8 cellular contexts compared by ENCODE assay signal in the genomic region with DNA sequence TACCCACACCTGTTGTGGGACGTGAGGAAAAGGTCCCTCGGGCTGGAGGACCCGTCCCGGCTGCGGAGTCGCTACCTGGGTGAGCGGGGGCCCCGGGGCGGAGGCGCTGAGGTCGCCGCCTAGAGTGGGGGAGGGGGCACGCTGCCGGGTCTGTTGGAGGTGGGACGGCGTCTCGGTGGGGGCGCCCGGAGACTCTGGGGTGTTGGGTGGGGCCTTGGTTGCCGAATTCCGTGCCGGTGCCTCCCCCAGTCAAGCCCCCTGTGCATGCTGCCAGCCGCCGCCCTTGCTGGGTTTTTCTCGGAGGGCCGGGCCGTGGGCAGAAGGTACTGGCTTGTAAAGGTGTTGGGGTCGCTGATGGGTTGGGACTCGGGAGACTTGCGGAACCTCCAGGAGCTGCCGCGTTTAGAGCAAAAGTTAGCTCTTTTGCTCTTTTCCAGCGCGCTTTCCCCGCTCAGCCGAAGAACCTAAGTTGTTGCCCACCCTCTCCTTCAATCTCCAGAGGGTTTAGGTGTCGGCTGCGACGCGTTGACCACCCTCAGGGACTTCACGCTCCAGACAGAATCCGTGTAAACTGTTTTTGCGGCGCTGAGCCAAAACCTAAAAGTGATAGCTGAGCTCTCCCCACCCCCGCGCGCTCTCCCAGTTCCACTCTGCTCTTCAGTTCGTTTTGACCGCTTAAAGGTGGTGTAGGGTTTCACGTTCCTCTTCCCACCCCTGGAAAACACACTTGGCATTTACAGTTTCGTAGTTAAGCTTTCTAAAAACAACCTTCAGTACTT. TPM values are rescaled to one million over a fixed set of nuclear protein-coding genes. Genes with fewer than 3 reads are reported as not detected.
DNase-seq lines count a peak whose midpoint lies in the region; ATAC-seq and TF ChIP-seq lines count a peak whose summit lies in the region.

A gene (minus strand): TSS at position 143 of the 779 bp plus-strand sequence. CDS start 1,231 bp downstream, outside the sequence.

- H3K4me3 ChIP-seq in colonic mucosa: peak within 1 kb of the TSS; percentile 86

- intact Hi-C loops in colonic mucosa (cut with DNase I): loop anchor here (10.0 kb wide), 1 partner anchor 222 kb away; no protein-coding TSS in a partner anchor

- DNase-seq in NCI-H1436 (lab: John Stamatoyannopoulos, UW) (peak; percentile 13), NCI-H1436 treated with DMSO at 0.1 percent for 48 hours (lab: John Stamatoyannopoulos, UW) (no peak), NCI-H345 treated with DMSO at 0.1 percent for 48 hours (lab: John Stamatoyannopoulos, UW; ENCODE audit: unreplicated experiment) (peak; percentile 60), colonic mucosa (peak; percentile 82), left kidney (ENCODE audit: low read depth, low spot score) (peak; percentile 93)
- peak; percentile 15 for DNase-seq in activated CD4-positive, alpha-beta T cell treated with anti-CD3 and anti-CD28 coated beads for 1 hour
- peak; percentile 53 for DNase-seq in stimulated activated CD4-positive, alpha-beta T cell treated with anti-CD3 and anti-CD28 coated beads, Interleukin-1b, Interleukin-23, amount 100 ng/mL, for 48 hours

- peak within 1 kb of the TSS; percentile 98 for H3K27ac ChIP-seq in colonic mucosa

- H3K9ac ChIP-seq in colonic mucosa (ENCODE audit: low read depth in 2 of 2, low read length in 2 of 2): peak within 1 kb of the TSS; percentile 92 to 93

- H3K9me3 ChIP-seq in colonic mucosa: no peaks in the 10 kb centered on the region

- peak; percentile 9 for ATAC-seq in HG03066 (IDR thresholded peaks at IDR 0.05; ENCODE audit: low read depth, unreplicated experiment)

- no peak for TF ChIP-seq CTCF in colonic mucosa (IDR thresholded peaks at IDR 0.05)

- H3K27me3 ChIP-seq in colonic mucosa: no peaks in the 10 kb centered on the region

- no peaks in the 10 kb centered on the region for H3K4me1 ChIP-seq in colonic mucosa

- H3K36me3 ChIP-seq in colonic mucosa: no peaks in the 10 kb centered on the region

RNA-seq across cellular contexts. Expression of the gene that starts here (rescaled TPM):
- total RNA-seq in colonic mucosa: 100 to 1,000 TPM; 203 to 232 TPM
